In the genomic region with DNA sequence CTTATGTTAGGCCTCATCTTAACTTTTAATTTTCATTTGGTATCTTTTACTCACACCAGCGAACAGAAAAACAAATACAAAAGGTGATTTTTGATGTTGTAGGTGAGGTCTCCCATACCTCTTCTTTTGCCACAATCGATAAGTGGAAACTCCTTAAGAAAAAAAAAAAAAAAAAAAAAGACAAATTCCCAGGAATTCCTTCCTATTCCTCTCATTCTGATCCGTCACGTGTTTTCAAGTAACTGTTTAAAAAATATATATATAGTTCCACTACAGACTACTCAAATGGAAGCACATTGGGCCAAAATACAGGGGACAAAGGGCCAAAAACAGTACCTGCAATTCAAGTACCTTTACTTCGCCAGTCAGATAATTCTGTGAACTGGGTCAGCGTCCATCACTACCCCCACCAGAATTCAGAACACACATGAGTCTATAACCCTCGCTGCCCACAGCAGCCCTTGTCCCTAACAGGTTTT, we compare ENCODE assay signal across 8 cellular contexts. TPM values are rescaled to one million over a fixed set of nuclear protein-coding genes. Genes with fewer than 3 reads are reported as not detected.
A peak's percentile ranks its signal among the peaks of the same experiment; 100 is the strongest.
DNase-seq lines count a peak whose midpoint lies in the region; ATAC-seq, FAIRE-seq and TF ChIP-seq lines count a peak whose summit lies in the region.

No MANE protein-coding gene starts in this region.

- H3K27me3 Mint-ChIP-seq in activated naive CD4-positive, alpha-beta T cell treated with anti-CD3 and anti-CD28 coated beads, Interleukin-2, amount 50 U/mL, for 24 hours: no peaks in the 10 kb centered on the region
- H3K27me3 Mint-ChIP-seq in memory B cell: no peaks in the 10 kb centered on the region

- no peak for FAIRE-seq in K562 (lab: Jason Lieb, UNC)

- no peaks in the 10 kb centered on the region for H3K9me1 ChIP-seq in K562 (ENCODE audit: control insufficient read depth, insufficient read depth, low read length)

- ATAC-seq in K562: no peak
- ATAC-seq in memory B cell (ENCODE audit: low read depth): no peak
- no peak for ATAC-seq in upper lobe of right lung
- ATAC-seq in HG03175 (IDR thresholded peaks at IDR 0.05; ENCODE audit: unreplicated experiment): no peak

- TF ChIP-seq EP300 in K562 (IDR thresholded peaks at IDR 0.05; ENCODE audit: low read length): no peak

- TF ChIP-seq RAD21 in K562 (CRISPR knock-in tag; conservative IDR thresholded peaks at IDR 0.05 in 1 of 2, IDR thresholded peaks at IDR 0.05 in 1 of 2): no peak

- TF ChIP-seq CTCF in K562 (IDR thresholded peaks at IDR 0.05 in 2 of 3, conservative IDR thresholded peaks at IDR 0.05 in 1 of 3; ENCODE audit: insufficient read depth in 2 of 3, low read depth in 1 of 3, low read length in 3 of 3): no peak
- no peak for TF ChIP-seq CTCF in upper lobe of right lung (IDR thresholded peaks at IDR 0.05)

- H3K36me3 Mint-ChIP-seq in activated naive CD4-positive, alpha-beta T cell treated with anti-CD3 and anti-CD28 coated beads, Interleukin-2, amount 50 U/mL, for 24 hours: no peaks in the 10 kb centered on the region
- no peaks in the 10 kb centered on the region for H3K36me3 Mint-ChIP-seq in memory B cell

- TSS peak; percentile 62 for BruUV-seq in K562 (replicated peaks; lab: Mats Ljungman, UMichigan)

- WGBS in K562 (ENCODE audit: insufficient coverage, low coverage, missing lambda C conversion rate): 0% methylated on average over 7 of the region's 7 CpGs

- no peak for DNase-seq in activated naive CD4-positive, alpha-beta T cell (lab: John Stamatoyannopoulos, UW)
- DNase-seq in K562 (ENCODE audit: extremely low read depth in 1 of 4, low spot score in 3 of 4) (no peak), memory B cell (ENCODE audit: low spot score in 2 of 2) (no peak), upper lobe of right lung (no peak), NCI-H146 treated with DMSO at 0.1 percent for 48 hours (lab: John Stamatoyannopoulos, UW; ENCODE audit: unreplicated experiment) (no peak), retina (no peak)

- peak overlapping the region; percentile 96 for H3K27ac Mint-ChIP-seq in activated naive CD4-positive, alpha-beta T cell treated with anti-CD3 and anti-CD28 coated beads, Interleukin-2, amount 50 U/mL, for 24 hours
- H3K27ac Mint-ChIP-seq in memory B cell: peak overlapping the region; percentile 98

- no peak for TF ChIP-seq POLR2A in K562 (conservative IDR thresholded peaks at IDR 0.05)

- H3K4me1 Mint-ChIP-seq in activated naive CD4-positive, alpha-beta T cell treated with anti-CD3 and anti-CD28 coated beads, Interleukin-2, amount 50 U/mL, for 24 hours: peaks cover 18% of the 10 kb centered on the region
- H3K4me1 Mint-ChIP-seq in memory B cell: peaks cover 6% of the 10 kb centered on the region

- CTCF ChIA-PET in K562 (lab: Yijun Ruan, JAX; ENCODE audit: low intra/inter-chr PET ratio): no interaction called here

- H3K27me3 ChIP-seq in K562 (ENCODE audit: control insufficient read depth in 2 of 2, insufficient read depth in 2 of 2, low read length in 2 of 2) (no peaks in the 10 kb centered on the region), upper lobe of right lung (no peaks in the 10 kb centered on the region)

- H3K4me3 Mint-ChIP-seq in activated naive CD4-positive, alpha-beta T cell treated with anti-CD3 and anti-CD28 coated beads, Interleukin-2, amount 50 U/mL, for 24 hours: peak overlapping the region; percentile 92
- peak overlapping the region; percentile 94 for H3K4me3 Mint-ChIP-seq in memory B cell

- peak overlapping the region; percentile 92 to 93 for H3K9ac ChIP-seq in K562 (ENCODE audit: insufficient read depth in 1 of 2, low read depth in 2 of 2, low read length in 2 of 2)

- POLR2A ChIA-PET in K562 (lab: Yijun Ruan, JAX): interaction anchor here (1.0 to 2.0 kb wide), 4 partner anchors 10 to 63 kb away, joined by 3 to 9 read pairs (median 6); partner anchors contain the start of gene NCL

- H3K4me2 ChIP-seq in K562 (ENCODE audit: insufficient read depth, low read length): peak overlapping the region; percentile 91

- no peaks in the 10 kb centered on the region for H3K9me3 ChIP-seq in K562 (replicated peaks; ENCODE audit: control insufficient read depth, insufficient read depth, low read depth, low read length)
- no peaks in the 10 kb centered on the region for H3K9me3 ChIP-seq in upper lobe of right lung

- H3K36me3 ChIP-seq in K562 (ENCODE audit: control insufficient read depth, insufficient read depth, low read length) (peaks cover 5% of the 10 kb centered on the region; the same call in 1 of the 3 replicates), upper lobe of right lung (no peaks in the 10 kb centered on the region)

- intact Hi-C loops in K562 (cut with micrococcal nuclease): loop anchor here (2.0 to 5.0 kb wide), 2 partner anchors 197 to 446 kb away; no protein-coding TSS in a partner anchor
- intact Hi-C loops in upper lobe of right lung (cut with DNase I): no loop called here

- H4K20me1 ChIP-seq in K562 (replicated peaks; ENCODE audit: control insufficient read depth, insufficient read depth, low read length): no peaks in the 10 kb centered on the region

- H3K4me1 ChIP-seq in K562 (replicated peaks in 1 of 2; ENCODE audit: control insufficient read depth in 2 of 2, insufficient read depth in 2 of 2, low read length in 2 of 2) (peaks cover 9 to 13% of the 10 kb centered on the region in 2 experiments; a peak in 4 of 5 replicates), upper lobe of right lung (peaks cover 3% of the 10 kb centered on the region)

- H3K27ac ChIP-seq in K562 (ENCODE audit: extremely low read depth, low read depth, low read length) (peak overlapping the region; percentile 93), upper lobe of right lung (peak overlapping the region; percentile 93)

- peaks cover 20% of the 10 kb centered on the region for H3K79me2 ChIP-seq in K562 (ENCODE audit: control insufficient read depth, insufficient read depth, low read length)

- H2AFZ ChIP-seq in K562 (ENCODE audit: low read depth, low read length): peak overlapping the region; percentile 91

- peak overlapping the region; percentile 58 for H3K4me3 ChIP-seq in K562
- peak overlapping the region; percentile 72 for H3K4me3 ChIP-seq in upper lobe of right lung

- in situ Hi-C loops in K562 (cut with MboI): no loop called here

- no peaks in the 10 kb centered on the region for H3K9me3 Mint-ChIP-seq in activated naive CD4-positive, alpha-beta T cell treated with anti-CD3 and anti-CD28 coated beads, Interleukin-2, amount 50 U/mL, for 24 hours
- no peaks in the 10 kb centered on the region for H3K9me3 Mint-ChIP-seq in memory B cell

TF ChIP-seq in K562, 482 proteins besides CTCF, POLR2A, EP300 and RAD21 (continues in another document):
- TF ChIP-seq ERF (CRISPR knock-in tag; IDR thresholded peaks at IDR 0.05) (0 out of 2 replicates have a peak, but pooled peaks have one; percentile 62), NR1H2 (CRISPR knock-in tag; IDR thresholded peaks at IDR 0.05) (no peak), KAT7 (CRISPR knock-in tag; IDR thresholded peaks at IDR 0.05; ENCODE audit: borderline replicate concordance) (no peak), ZNF668 (CRISPR knock-in tag; IDR thresholded peaks at IDR 0.05) (no peak), ZNF174 (CRISPR knock-in tag; IDR thresholded peaks at IDR 0.05) (no peak), EHMT2 (IDR thresholded peaks at IDR 0.05) (no peak), PHF8 (IDR thresholded peaks at IDR 0.05; ENCODE audit: borderline replicate concordance, low read length) (no peak)

RNA-seq across cellular contexts. Expression of gene NMUR1, which starts 16.5 kb away (rescaled TPM):
- 0.35 and 0.83 TPM in 2 replicates for total RNA-seq in K562 (2011; cell fraction: chromatin; rRNA removed; ENCODE audit: low replicate concordance)
- 0.53 and 0.83 TPM in 2 replicates for total RNA-seq in K562 (2011; cell fraction: nucleolus; rRNA removed)
- 0.51 and 0.61 TPM in 2 replicates for total RNA-seq in K562 (2011; cell fraction: nucleoplasm; rRNA removed)
- 0.05 and 0.20 TPM in 2 replicates for total RNA-seq in K562 (2014; rRNA removed)
- 0.07 and 0.16 TPM in 2 replicates for total RNA-seq in K562 (2014; rRNA removed; fragmentation: Illumina TruSeq; extraction: Trizol)
- total RNA-seq in K562 (2015; rRNA removed; fragmentation: Illumina TruSeq; extraction: Trizol): 0.08 and 0.18 TPM in 2 replicates
- 0.27 and 0.34 TPM in 2 replicates for total RNA-seq in K562 (2021)
- 0.15 and 0.19 TPM in 2 replicates for polyA plus RNA-seq in K562 (2011; rRNA removed)
- 0.16 and 0.32 TPM in 2 replicates for polyA plus RNA-seq in K562 (2011; cell fraction: cytosol; rRNA removed)
- 0.48 and 0.51 TPM in 2 replicates for polyA plus RNA-seq in K562 (2011; cell fraction: nucleus; rRNA removed)
- 0.38 and 0.71 TPM in 2 replicates for polyA plus RNA-seq in K562 (2012)
- 0.15 and 0.21 TPM in 2 replicates for polyA plus RNA-seq in K562 (2014; fragmentation: Illumina TruSeq; extraction: Trizol)
- polyA plus RNA-seq in K562 (2014; fragmentation: Nextera tagmentation; extraction: Ambion mirVana): under 1 TPM; 0.01 to 0.06 TPM
- 0.12 and 0.15 TPM in 2 replicates for polyA plus RNA-seq in K562 (2014; rRNA removed)
- polyA minus RNA-seq in K562 (2011; rRNA and poly(A)+ RNA removed): 0.06 TPM in 1 of 2 replicates, not detected in the other
- polyA minus RNA-seq in K562 (2011; cell fraction: cytosol; rRNA and poly(A)+ RNA removed): not detected in 2 replicates
- polyA minus RNA-seq in K562 (2011; cell fraction: nucleus; rRNA and poly(A)+ RNA removed): 0.11 and 0.13 TPM in 2 replicates
- total RNA-seq in upper lobe of right lung: 5.8 TPM

RNA-seq across cellular contexts. Expression of gene NCL, which starts 49.5 kb away (rescaled TPM):
- 134 and 401 TPM in 2 replicates for total RNA-seq in K562 (2011; cell fraction: chromatin; rRNA removed; ENCODE audit: low replicate concordance)
- total RNA-seq in K562 (2011; cell fraction: nucleolus; rRNA removed): 48.9 and 57.2 TPM in 2 replicates
- 121 and 139 TPM in 2 replicates for total RNA-seq in K562 (2011; cell fraction: nucleoplasm; rRNA removed)
- total RNA-seq in K562 (2014; rRNA removed) (327 and 460 TPM in 2 replicates), K562 (2014; rRNA removed; fragmentation: Illumina TruSeq; extraction: Trizol) (463 and 510 TPM in 2 replicates), K562 (2015; rRNA removed; fragmentation: Illumina TruSeq; extraction: Trizol) (315 and 361 TPM in 2 replicates), K562 (2021) (530 and 589 TPM in 2 replicates), upper lobe of right lung (309 TPM)
- polyA plus RNA-seq in K562 (2011; rRNA removed) (130 and 194 TPM in 2 replicates), K562 (2014; fragmentation: Illumina TruSeq; extraction: Trizol) (609 and 732 TPM in 2 replicates), K562 (2014; fragmentation: Nextera tagmentation; extraction: Ambion mirVana) (10 to 100 TPM; 80.9 to 92.9 TPM), K562 (2014; rRNA removed) (440 and 520 TPM in 2 replicates)
- polyA plus RNA-seq in K562 (2011; cell fraction: cytosol; rRNA removed): 35.3 and 59.4 TPM in 2 replicates
- 92.8 and 111 TPM in 2 replicates for polyA plus RNA-seq in K562 (2011; cell fraction: nucleus; rRNA removed)
- 251 and 327 TPM in 2 replicates for polyA plus RNA-seq in K562 (2012)
- polyA minus RNA-seq in K562 (2011; rRNA and poly(A)+ RNA removed): 335 and 337 TPM in 2 replicates
- polyA minus RNA-seq in K562 (2011; cell fraction: cytosol; rRNA and poly(A)+ RNA removed): 118 and 138 TPM in 2 replicates
- polyA minus RNA-seq in K562 (2011; cell fraction: nucleus; rRNA and poly(A)+ RNA removed): 47.0 and 106 TPM in 2 replicates
